17 cellular contexts compared by ENCODE assay signal in the genomic region with DNA sequence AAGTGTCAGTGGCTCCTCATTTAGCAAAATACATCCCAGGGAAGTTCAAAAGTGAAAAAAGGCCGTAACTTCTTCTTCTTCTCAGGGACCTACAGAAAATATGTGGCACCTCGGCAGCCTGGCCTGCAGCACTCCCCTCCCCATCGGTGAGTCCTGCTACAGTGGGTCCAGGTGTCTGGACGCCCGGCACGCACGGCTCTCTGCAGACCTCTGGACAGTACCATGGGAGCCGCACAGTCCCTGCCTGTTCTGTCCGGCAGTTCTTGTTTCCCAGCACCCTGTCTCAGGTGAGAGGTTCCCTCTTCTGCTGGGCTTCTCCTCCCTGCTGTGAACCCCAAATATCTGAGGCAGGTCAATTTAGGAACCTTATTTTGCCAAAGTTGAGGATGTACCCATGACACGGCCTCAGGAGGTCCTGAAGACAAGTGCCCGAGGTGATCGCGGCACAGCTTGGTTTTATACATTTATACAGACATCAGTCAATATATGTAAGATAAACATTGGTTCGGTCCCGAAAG. TPM values are rescaled to one million over a fixed set of nuclear protein-coding genes. Genes with fewer than 3 reads are reported as not detected.
"Had no signal": no experiment of that assay in that cellular context is flagged by ENCODE, and none has a peak within 500 bp of the region (broad histone marks: within the 10 kb centered on the region; RNA-seq: fewer than 3 reads in every experiment).

No MANE protein-coding gene starts in this region.

- H3K27ac ChIP-seq: foreskin keratinocyte, SK-N-MC had no signal

- H3K27me3 Mint-ChIP-seq: activated T-helper 17 cell treated with anti-CD3 and anti-CD28 coated beads, Interleukin-2, amount 50 U/mL, for 72 hours had no signal

- H3K4me3 ChIP-seq: esophagus muscularis mucosa, SK-N-MC had no signal

- ATAC-seq: activated naive CD8-positive, alpha-beta T cell treated with anti-CD3 and anti-CD28 coated beads, Interleukin-2, amount 50 U/mL, for 24 hours; activated T-helper 17 cell treated with anti-CD3 and anti-CD28 coated beads, Interleukin-2, amount 50 U/mL, for 72 hours; foreskin keratinocyte had no signal

- H3K4me3 Mint-ChIP-seq: activated naive CD4-positive, alpha-beta T cell treated with anti-CD3 and anti-CD28 coated beads for 36 hours; activated naive CD8-positive, alpha-beta T cell treated with anti-CD3 and anti-CD28 coated beads, Interleukin-2, amount 50 U/mL, for 24 hours; activated T-helper 17 cell treated with anti-CD3 and anti-CD28 coated beads, Interleukin-2, amount 50 U/mL, for 72 hours; stimulated activated naive CD8-positive, alpha-beta T cell treated with anti-CD3 and anti-CD28 coated beads, Interleukin-15, Interleukin-2, amounts not matched to agents 100 ng/mL and 50 ng/mL, for 24 hours had no signal

- FAIRE-seq: bronchial epithelial cell, small intestine had no signal

- H3K9me3 Mint-ChIP-seq: activated naive CD4-positive, alpha-beta T cell treated with anti-CD3 and anti-CD28 coated beads for 36 hours; activated naive CD8-positive, alpha-beta T cell treated with anti-CD3 and anti-CD28 coated beads, Interleukin-2, amount 50 U/mL, for 24 hours; activated T-helper 17 cell treated with anti-CD3 and anti-CD28 coated beads, Interleukin-2, amount 50 U/mL, for 72 hours; stimulated activated naive CD8-positive, alpha-beta T cell treated with anti-CD3 and anti-CD28 coated beads, Interleukin-15, Interleukin-2, amounts not matched to agents 100 ng/mL and 50 ng/mL, for 24 hours had no signal

- H3K27ac Mint-ChIP-seq: activated naive CD4-positive, alpha-beta T cell treated with anti-CD3 and anti-CD28 coated beads for 36 hours; activated naive CD8-positive, alpha-beta T cell treated with anti-CD3 and anti-CD28 coated beads, Interleukin-2, amount 50 U/mL, for 24 hours; activated T-helper 17 cell treated with anti-CD3 and anti-CD28 coated beads, Interleukin-2, amount 50 U/mL, for 72 hours; stimulated activated naive CD8-positive, alpha-beta T cell treated with anti-CD3 and anti-CD28 coated beads, Interleukin-15, Interleukin-2, amounts not matched to agents 100 ng/mL and 50 ng/mL, for 24 hours had no signal

- H3K9me3 ChIP-seq: esophagus muscularis mucosa, suprapubic skin, upper lobe of left lung had no signal

- H3K4me1 ChIP-seq: foreskin keratinocyte had no signal

- DNase-seq: activated CD4-positive, CD25-positive, alpha-beta regulatory T cell treated with anti-CD3 and anti-CD28 coated beads, Interleukin-2, amount 50 U/mL, for 72 hours; activated naive CD4-positive, alpha-beta T cell treated with anti-CD3 and anti-CD28 coated beads for 36 hours; activated naive CD8-positive, alpha-beta T cell treated with anti-CD3 and anti-CD28 coated beads, Interleukin-2, amount 50 U/mL, for 24 hours; aorta; foreskin keratinocyte; small intestine; stimulated activated CD4-positive, alpha-beta T cell treated with anti-CD3 and anti-CD28 coated beads, Interleukin-4, amount 100 ng/mL, for 4 hours; stimulated activated CD8-positive, alpha-beta memory T cell treated with anti-CD3 and anti-CD28 coated beads, Interleukin-4, amount 100 ng/mL, for 48 hours; T-helper 1 cell; T1000 had no signal

- H3K36me3 ChIP-seq: esophagus muscularis mucosa, suprapubic skin, upper lobe of left lung had no signal

- H3K27me3 ChIP-seq: esophagus muscularis mucosa, suprapubic skin, upper lobe of left lung had no signal

RNA-seq across cellular contexts. Expression of a gene that starts 36.8 kb away (rescaled TPM):
- total RNA-seq: bronchial epithelial cell had no signal
